ENCODE assay signal across 1 cellular context in the genomic region with DNA sequence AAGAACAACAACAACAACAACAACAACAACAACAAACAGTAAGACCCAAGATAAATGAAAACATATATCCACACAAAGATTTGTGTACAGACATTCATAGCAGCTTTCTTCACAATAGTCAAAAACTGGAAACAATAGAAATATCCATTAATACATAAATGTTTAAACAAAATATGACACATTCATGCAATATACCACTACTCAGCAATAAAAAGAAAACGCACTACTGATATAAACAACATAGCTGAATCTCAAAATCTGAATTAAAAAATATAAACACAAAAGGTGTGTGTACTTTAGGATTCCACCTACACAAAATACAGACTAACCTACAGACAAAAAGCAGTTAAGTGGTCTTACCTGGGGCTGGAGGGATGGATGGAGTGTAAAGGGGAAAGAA.
TF ChIP-seq lines count a peak whose summit lies in the region.

No MANE protein-coding gene starts in this region.

TF ChIP-seq in K562, 482 proteins besides CTCF, POLR2A, EP300 and RAD21 (continued from another document):
- TF ChIP-seq, protein P1, sequence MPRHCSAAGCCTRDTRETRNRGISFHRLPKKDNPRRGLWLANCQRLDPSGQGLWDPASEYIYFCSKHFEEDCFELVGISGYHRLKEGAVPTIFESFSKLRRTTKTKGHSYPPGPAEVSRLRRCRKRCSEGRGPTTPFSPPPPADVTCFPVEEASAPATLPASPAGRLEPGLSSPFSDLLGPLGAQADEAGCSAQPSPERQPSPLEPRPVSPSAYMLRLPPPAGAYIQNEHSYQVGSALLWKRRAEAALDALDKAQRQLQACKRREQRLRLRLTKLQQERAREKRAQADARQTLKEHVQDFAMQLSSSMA (CRISPR knock-in tag; IDR thresholded peaks at IDR 0.05) = no peak
- TF ChIP-seq, protein P2, sequence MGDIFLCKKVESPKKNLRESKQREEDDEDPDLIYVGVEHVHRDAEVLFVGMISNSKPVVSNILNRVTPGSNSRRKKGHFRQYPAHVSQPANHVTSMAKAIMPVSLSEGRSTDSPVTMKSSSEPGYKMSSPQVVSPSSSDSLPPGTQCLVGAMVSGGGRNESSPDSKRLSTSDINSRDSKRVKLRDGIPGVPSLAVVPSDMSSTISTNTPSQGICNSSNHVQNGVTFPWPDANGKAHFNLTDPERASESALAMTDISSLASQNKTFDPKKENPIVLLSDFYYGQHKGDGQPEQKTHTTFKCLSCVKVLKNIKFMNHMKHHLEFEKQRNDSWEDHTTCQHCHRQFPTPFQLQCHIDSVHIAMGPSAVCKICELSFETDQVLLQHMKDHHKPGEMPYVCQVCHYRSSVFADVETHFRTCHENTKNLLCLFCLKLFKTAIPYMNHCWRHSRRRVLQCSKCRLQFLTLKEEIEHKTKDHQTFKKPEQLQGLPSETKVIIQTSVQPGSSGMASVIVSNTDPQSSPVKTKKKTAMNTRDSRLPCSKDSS (IDR thresholded peaks at IDR 0.05; ENCODE audit: low read depth, partially characterized antibody) = no peak
- TF ChIP-seq SETDB1 (IDR thresholded peaks at IDR 0.05; ENCODE audit: low read length) = no peak
- TF ChIP-seq, protein P3, sequence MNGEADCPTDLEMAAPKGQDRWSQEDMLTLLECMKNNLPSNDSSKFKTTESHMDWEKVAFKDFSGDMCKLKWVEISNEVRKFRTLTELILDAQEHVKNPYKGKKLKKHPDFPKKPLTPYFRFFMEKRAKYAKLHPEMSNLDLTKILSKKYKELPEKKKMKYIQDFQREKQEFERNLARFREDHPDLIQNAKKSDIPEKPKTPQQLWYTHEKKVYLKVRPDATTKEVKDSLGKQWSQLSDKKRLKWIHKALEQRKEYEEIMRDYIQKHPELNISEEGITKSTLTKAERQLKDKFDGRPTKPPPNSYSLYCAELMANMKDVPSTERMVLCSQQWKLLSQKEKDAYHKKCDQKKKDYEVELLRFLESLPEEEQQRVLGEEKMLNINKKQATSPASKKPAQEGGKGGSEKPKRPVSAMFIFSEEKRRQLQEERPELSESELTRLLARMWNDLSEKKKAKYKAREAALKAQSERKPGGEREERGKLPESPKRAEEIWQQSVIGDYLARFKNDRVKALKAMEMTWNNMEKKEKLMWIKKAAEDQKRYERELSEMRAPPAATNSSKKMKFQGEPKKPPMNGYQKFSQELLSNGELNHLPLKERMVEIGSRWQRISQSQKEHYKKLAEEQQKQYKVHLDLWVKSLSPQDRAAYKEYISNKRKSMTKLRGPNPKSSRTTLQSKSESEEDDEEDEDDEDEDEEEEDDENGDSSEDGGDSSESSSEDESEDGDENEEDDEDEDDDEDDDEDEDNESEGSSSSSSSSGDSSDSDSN (IDR thresholded peaks at IDR 0.05; ENCODE audit: borderline replicate concordance in 1 of 2, low read depth in 2 of 2, low read length in 2 of 2) = no peak
- no peak for TF ChIP-seq SIRT6 (IDR thresholded peaks at IDR 0.05; ENCODE audit: low read depth, low read length)
- TF ChIP-seq ZNF316 (IDR thresholded peaks at IDR 0.05) = peak; percentile 84
- no peak for TF ChIP-seq NR2F6 (CRISPR knock-in tag; IDR thresholded peaks at IDR 0.05)
- TF ChIP-seq, protein P4, sequence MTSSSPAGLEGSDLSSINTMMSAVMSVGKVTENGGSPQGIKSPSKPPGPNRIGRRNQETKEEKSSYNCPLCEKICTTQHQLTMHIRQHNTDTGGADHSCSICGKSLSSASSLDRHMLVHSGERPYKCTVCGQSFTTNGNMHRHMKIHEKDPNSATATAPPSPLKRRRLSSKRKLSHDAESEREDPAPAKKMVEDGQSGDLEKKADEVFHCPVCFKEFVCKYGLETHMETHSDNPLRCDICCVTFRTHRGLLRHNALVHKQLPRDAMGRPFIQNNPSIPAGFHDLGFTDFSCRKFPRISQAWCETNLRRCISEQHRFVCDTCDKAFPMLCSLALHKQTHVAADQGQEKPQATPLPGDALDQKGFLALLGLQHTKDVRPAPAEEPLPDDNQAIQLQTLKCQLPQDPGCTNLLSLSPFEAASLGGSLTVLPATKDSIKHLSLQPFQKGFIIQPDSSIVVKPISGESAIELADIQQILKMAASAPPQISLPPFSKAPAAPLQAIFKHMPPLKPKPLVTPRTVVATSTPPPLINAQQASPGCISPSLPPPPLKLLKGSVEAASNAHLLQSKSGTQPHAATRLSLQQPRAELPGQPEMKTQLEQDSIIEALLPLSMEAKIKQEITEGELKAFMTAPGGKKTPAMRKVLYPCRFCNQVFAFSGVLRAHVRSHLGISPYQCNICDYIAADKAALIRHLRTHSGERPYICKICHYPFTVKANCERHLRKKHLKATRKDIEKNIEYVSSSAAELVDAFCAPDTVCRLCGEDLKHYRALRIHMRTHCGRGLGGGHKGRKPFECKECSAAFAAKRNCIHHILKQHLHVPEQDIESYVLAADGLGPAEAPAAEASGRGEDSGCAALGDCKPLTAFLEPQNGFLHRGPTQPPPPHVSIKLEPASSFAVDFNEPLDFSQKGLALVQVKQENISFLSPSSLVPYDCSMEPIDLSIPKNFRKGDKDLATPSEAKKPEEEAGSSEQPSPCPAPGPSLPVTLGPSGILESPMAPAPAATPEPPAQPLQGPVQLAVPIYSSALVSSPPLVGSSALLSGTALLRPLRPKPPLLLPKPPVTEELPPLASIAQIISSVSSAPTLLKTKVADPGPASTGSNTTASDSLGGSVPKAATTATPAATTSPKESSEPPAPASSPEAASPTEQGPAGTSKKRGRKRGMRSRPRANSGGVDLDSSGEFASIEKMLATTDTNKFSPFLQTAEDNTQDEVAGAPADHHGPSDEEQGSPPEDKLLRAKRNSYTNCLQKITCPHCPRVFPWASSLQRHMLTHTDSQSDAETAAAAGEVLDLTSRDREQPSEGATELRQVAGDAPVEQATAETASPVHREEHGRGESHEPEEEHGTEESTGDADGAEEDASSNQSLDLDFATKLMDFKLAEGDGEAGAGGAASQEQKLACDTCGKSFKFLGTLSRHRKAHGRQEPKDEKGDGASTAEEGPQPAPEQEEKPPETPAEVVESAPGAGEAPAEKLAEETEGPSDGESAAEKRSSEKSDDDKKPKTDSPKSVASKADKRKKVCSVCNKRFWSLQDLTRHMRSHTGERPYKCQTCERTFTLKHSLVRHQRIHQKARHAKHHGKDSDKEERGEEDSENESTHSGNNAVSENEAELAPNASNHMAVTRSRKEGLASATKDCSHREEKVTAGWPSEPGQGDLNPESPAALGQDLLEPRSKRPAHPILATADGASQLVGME (CRISPR knock-in tag; IDR thresholded peaks at IDR 0.05) = no peak
- no peak for TF ChIP-seq ZNF140 (CRISPR knock-in tag; IDR thresholded peaks at IDR 0.05)
- peak; percentile 59; the same call in 1 of the 2 replicates for TF ChIP-seq C11orf30 (IDR thresholded peaks at IDR 0.05; ENCODE audit: low read depth)
- TF ChIP-seq, protein P5, sequence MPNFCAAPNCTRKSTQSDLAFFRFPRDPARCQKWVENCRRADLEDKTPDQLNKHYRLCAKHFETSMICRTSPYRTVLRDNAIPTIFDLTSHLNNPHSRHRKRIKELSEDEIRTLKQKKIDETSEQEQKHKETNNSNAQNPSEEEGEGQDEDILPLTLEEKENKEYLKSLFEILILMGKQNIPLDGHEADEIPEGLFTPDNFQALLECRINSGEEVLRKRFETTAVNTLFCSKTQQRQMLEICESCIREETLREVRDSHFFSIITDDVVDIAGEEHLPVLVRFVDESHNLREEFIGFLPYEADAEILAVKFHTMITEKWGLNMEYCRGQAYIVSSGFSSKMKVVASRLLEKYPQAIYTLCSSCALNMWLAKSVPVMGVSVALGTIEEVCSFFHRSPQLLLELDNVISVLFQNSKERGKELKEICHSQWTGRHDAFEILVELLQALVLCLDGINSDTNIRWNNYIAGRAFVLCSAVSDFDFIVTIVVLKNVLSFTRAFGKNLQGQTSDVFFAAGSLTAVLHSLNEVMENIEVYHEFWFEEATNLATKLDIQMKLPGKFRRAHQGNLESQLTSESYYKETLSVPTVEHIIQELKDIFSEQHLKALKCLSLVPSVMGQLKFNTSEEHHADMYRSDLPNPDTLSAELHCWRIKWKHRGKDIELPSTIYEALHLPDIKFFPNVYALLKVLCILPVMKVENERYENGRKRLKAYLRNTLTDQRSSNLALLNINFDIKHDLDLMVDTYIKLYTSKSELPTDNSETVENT (CRISPR knock-in tag; IDR thresholded peaks at IDR 0.05) = no peak
